ENCODE assay signal across 26 cellular contexts in genomic region chr6:170160628-170161611, GRCh38.
DNase-seq lines count a peak whose midpoint lies in the region; ATAC-seq, FAIRE-seq and TF ChIP-seq lines count a peak whose summit lies in the region.
"Had no signal": no experiment of that assay in that cellular context is flagged by ENCODE, and none has a peak within 500 bp of the region (broad histone marks: within the 10 kb centered on the region; RNA-seq: fewer than 3 reads in every experiment).

No MANE protein-coding gene starts in this region.

- DNase-seq in Right ventricle myocardium inferior (ENCODE audit: missing footprints) (peak; percentile 50), right atrium auricular region (ENCODE audit: low spot score) (no peak), NCI-H69 (lab: John Stamatoyannopoulos, UW) (peak; percentile 76), kidney (peak; percentile 61), ureter (ENCODE audit: low spot score) (peak; percentile 34), immature natural killer cell (no peak), NCI-H187 (lab: John Stamatoyannopoulos, UW) (no peak), HK-2 (ENCODE audit: unreplicated experiment) (no peak)
- DNase-seq: activated naive CD4-positive, alpha-beta T cell treated with Interleukin-2 at 50 U/mL for 16 hours; adrenal gland; dermis blood vessel endothelial cell; IMR-90; midbrain; naive B cell; NCI-H510A treated with DMSO at 0.1 percent for 48 hours; nucleus accumbens; stimulated activated CD4-positive, alpha-beta T cell treated with anti-CD3 and anti-CD28 coated beads, Interleukin-4, amount 100 ng/mL, for 24 hours; transverse colon; WERI-Rb-1 had no signal

- H3K27me3 ChIP-seq in right atrium auricular region = no peaks in the 10 kb centered on the region
- H3K27me3 ChIP-seq: adrenal gland, BE2C, heart left ventricle, transverse colon had no signal

- H3K9me3 Mint-ChIP-seq in immature natural killer cell = no peaks in the 10 kb centered on the region
- H3K9me3 Mint-ChIP-seq: central memory CD8-positive, alpha-beta T cell had no signal

- peaks cover 20 to 27% of the 10 kb centered on the region in 2 donors for H3K4me1 Mint-ChIP-seq in immature natural killer cell

- H3K4me1 ChIP-seq in right atrium auricular region = peaks cover 0 to 20% of the 10 kb centered on the region in 2 donors
- H3K4me1 ChIP-seq in kidney (ENCODE audit: control insufficient read depth in 1 of 2, insufficient read depth in 1 of 2, low read depth in 1 of 2, low read length in 2 of 2) = peaks cover 0 to 3% of the 10 kb centered on the region in 2 donors
- H3K4me1 ChIP-seq: adrenal gland, BE2C, Caco-2, transverse colon had no signal

- TF ChIP-seq CTCF in right atrium auricular region (IDR thresholded peaks at IDR 0.05) (no peak), kidney (IDR thresholded peaks at IDR 0.05; ENCODE audit: borderline replicate concordance, extremely low read depth, insufficient read depth) (no peak)

- H3K4me3 ChIP-seq in right atrium auricular region = no peak overlapping the region
- H3K4me3 ChIP-seq in kidney (ENCODE audit: low read length in 2 of 2) = no peak overlapping the region
- H3K4me3 ChIP-seq: adrenal gland, heart left ventricle, transverse colon had no signal

- H3K27me3 Mint-ChIP-seq in immature natural killer cell (ENCODE audit: low read depth in 3 of 3) = peaks cover 2 to 11% (median 10%) of the 10 kb centered on the region in 3 donors

- H3K36me3 Mint-ChIP-seq in immature natural killer cell = no peaks in the 10 kb centered on the region
- H3K36me3 Mint-ChIP-seq: naive B cell had no signal

- H3K27ac Mint-ChIP-seq in immature natural killer cell = no peak overlapping the region

- H3K36me3 ChIP-seq in right atrium auricular region (no peaks in the 10 kb centered on the region), kidney (ENCODE audit: control insufficient read depth in 1 of 2, insufficient read depth in 2 of 2, low read length in 2 of 2) (no peaks in the 10 kb centered on the region)
- H3K36me3 ChIP-seq: adrenal gland, BE2C, heart left ventricle, transverse colon, WERI-Rb-1 had no signal

- H3K9me3 ChIP-seq in right atrium auricular region (no peaks in the 10 kb centered on the region), kidney (ENCODE audit: control insufficient read depth in 1 of 2, low read length in 2 of 2) (no peaks in the 10 kb centered on the region)
- H3K9me3 ChIP-seq: adrenal gland, BE2C, heart left ventricle, transverse colon had no signal

- no peak overlapping the region for H3K9ac ChIP-seq in kidney (ENCODE audit: low read length in 2 of 2)

- intact Hi-C loops in Right ventricle myocardium inferior (cut with DNase I) = no loop called here
- intact Hi-C loops in kidney (cut with DNase I) = no loop called here

- H3K4me3 Mint-ChIP-seq in immature natural killer cell = no peak overlapping the region
- H3K4me3 Mint-ChIP-seq: central memory CD8-positive, alpha-beta T cell had no signal

- FAIRE-seq in kidney (lab: Jason Lieb, UNC) = no peak
- FAIRE-seq: GM12892, keratinocyte had no signal

- no peak for ATAC-seq in Right ventricle myocardium inferior
- ATAC-seq: esophagus mucosa, heart left ventricle had no signal

- no peak overlapping the region for H3K27ac ChIP-seq in right atrium auricular region
- no peak overlapping the region for H3K27ac ChIP-seq in kidney (ENCODE audit: low read depth in 2 of 2, low read length in 2 of 2)
- H3K27ac ChIP-seq: adrenal gland, heart left ventricle, transverse colon, WERI-Rb-1 had no signal

Comparison
In these comparisons a context has a peak if more than half of its experiments do, and no peak if none do; other contexts are left out.
1. DNase-seq: peak in Right ventricle myocardium inferior (single experiment), NCI-H69 (single experiment), kidney (single experiment) and ureter (single experiment); none in right atrium auricular region (single experiment), immature natural killer cell (0 of 3), NCI-H187 (0 of 2) and HK-2 (single experiment).